Comparison of ENCODE assay signal across 9 cellular contexts in the genomic region with DNA sequence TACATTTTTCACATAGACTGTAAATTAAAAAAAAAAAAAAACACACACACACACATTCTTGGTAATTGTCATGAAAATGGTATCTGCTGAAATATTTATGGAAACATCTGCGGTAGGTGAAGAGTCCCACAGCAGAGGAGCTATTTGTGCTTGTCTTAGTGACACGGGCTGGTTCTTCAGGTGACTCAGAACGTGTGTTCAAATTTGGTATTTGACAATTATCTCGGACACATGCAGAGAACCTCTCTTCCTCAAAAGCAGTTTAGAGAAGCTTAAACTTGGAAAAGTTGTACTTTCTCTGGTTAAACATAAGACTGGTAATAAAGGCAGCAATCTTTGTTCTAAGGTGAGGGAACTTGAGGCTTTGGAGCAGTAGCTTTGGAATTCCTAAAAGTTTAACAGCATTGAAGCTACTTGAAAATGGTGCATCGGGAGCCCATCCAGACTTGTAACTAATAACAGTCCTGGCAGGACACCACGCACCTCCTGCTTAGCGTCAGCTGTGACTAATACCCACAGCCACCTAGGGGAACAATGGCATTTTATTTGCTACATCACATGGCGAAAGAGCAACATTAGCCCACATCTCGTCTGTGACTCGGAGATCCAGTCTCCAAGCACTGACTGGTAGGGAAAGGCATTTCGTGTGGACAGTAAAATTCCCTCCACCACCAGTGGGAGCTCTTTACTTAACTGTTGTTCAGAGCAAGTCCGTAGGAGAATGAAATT.
DNase-seq lines count a peak whose midpoint lies in the region; ATAC-seq and TF ChIP-seq lines count a peak whose summit lies in the region.
"Had no signal": no experiment of that assay in that cellular context is flagged by ENCODE, and none has a peak within 500 bp of the region (broad histone marks: within the 10 kb centered on the region; RNA-seq: fewer than 3 reads in every experiment).

No MANE protein-coding gene starts in this region.

- TF ChIP-seq POLR2A in IMR-90 (IDR thresholded peaks at IDR 0.05; ENCODE audit: low read depth, low read length), result no peak

- H3K9ac ChIP-seq in IMR-90 (ENCODE audit: low read depth, low read length), result no peak overlapping the region

- H3K27ac Mint-ChIP-seq in Caco-2 (ENCODE audit: unreplicated experiment) (no peak overlapping the region), neural crest cell (ENCODE audit: unreplicated experiment) (no peak overlapping the region), T-helper 17 cell (no peak overlapping the region)
- H3K27ac Mint-ChIP-seq: naive B cell had no signal

- H3K4me1 Mint-ChIP-seq in Caco-2 (ENCODE audit: low read depth, unreplicated experiment) (no peaks in the 10 kb centered on the region), neural crest cell (peaks cover 11% of the 10 kb centered on the region), T-helper 17 cell (no peaks in the 10 kb centered on the region)
- H3K4me1 Mint-ChIP-seq: naive B cell had no signal

- TF ChIP-seq CTCF in Caco-2 (IDR thresholded peaks at IDR 0.05; ENCODE audit: insufficient read depth in 1 of 2, low read depth in 1 of 2, low read length in 1 of 2, severe bottlenecking in 1 of 2, unreplicated experiment in 1 of 2), result peak; percentile 68 to 73
- TF ChIP-seq CTCF in IMR-90 (conservative IDR thresholded peaks at IDR 0.05; ENCODE audit: low read depth, low read length), result peak; percentile 73
- TF ChIP-seq CTCF in fibroblast of mammary gland (conservative IDR thresholded peaks at IDR 0.05; ENCODE audit: control insufficient read depth, insufficient read depth, low read depth, low read length), result peak; percentile 69
- peak; percentile 83 for TF ChIP-seq CTCF in neural crest cell (conservative IDR thresholded peaks at IDR 0.05)

- intact Hi-C loops in Caco-2 (cut with micrococcal nuclease; ENCODE audit: unreplicated experiment) (loop anchor here (1.0 to 2.0 kb wide), 4 partner anchors 35 to 1965 kb away; no protein-coding TSS in a partner anchor), IMR-90 (cut with micrococcal nuclease) (loop anchor here (1.0 to 5.0 kb wide), 4 partner anchors 201 to 1962 kb away; no protein-coding TSS in a partner anchor)

- no peaks in the 10 kb centered on the region for H3K4me1 ChIP-seq in Caco-2
- peaks cover 1% of the 10 kb centered on the region; the same call in 1 of the 2 replicates for H3K4me1 ChIP-seq in IMR-90 (ENCODE audit: control insufficient read depth, insufficient read depth, low read length)
- H3K4me1 ChIP-seq in SJCRH30, result 0 out of 2 replicates have a peak, but pooled peaks cover 3% of the 10 kb centered on the region

- H2BK15ac ChIP-seq in IMR-90 (ENCODE audit: low read depth, low read length), result no peak overlapping the region

- CTCF ChIA-PET in Caco-2 (lab: Charles Lee), result interaction anchor here (0.8 kb wide), 1 partner anchor 36 kb away, joined by 3 read pairs; no protein-coding TSS in a partner anchor
- CTCF ChIA-PET in IMR-90 (lab: Yijun Ruan, JAX), result interaction anchor here (0.5 to 2.4 kb wide), 16 partner anchors 9 to 1965 kb away, joined by 3 to 9 read pairs (median 4); no protein-coding TSS in a partner anchor

- POLR2A ChIA-PET in Caco-2 (lab: Charles Lee) (interaction anchor here (0.6 kb wide), 1 partner anchor 78 kb away, joined by 5 read pairs; no protein-coding TSS in a partner anchor), IMR-90 (lab: Charles Lee; ENCODE audit: unreplicated experiment) (no interaction called here)

- H2BK20ac ChIP-seq in IMR-90 (ENCODE audit: low read depth, low read length), result no peak overlapping the region

- H3K56ac ChIP-seq in IMR-90 (ENCODE audit: extremely low read depth, insufficient read depth, low read length), result no peak overlapping the region

- H3K27me3 ChIP-seq in Caco-2 (replicated peaks; ENCODE audit: control insufficient read depth, insufficient read depth, low read length), result 0 out of 2 replicates have a peak, but pooled peaks cover 1% of the 10 kb centered on the region
- H3K27me3 ChIP-seq in IMR-90 (ENCODE audit: control insufficient read depth, insufficient read depth, low read length), result no peaks in the 10 kb centered on the region
- H3K27me3 ChIP-seq in SJCRH30, result no peaks in the 10 kb centered on the region

- no peak overlapping the region for H2BK5ac ChIP-seq in IMR-90 (ENCODE audit: low read depth, low read length, poor library complexity, severe bottlenecking)

- in situ Hi-C loops in IMR-90 (cut with MboI; ENCODE audit: low sequenced_read_pairs), result loop anchor here (10.0 to 25.0 kb wide), 2 partner anchors 684 to 1963 kb away; partner anchors contain the start of gene EFNB2

- no peaks in the 10 kb centered on the region for H3K36me3 Mint-ChIP-seq in Caco-2 (ENCODE audit: insufficient read depth, unreplicated experiment)
- H3K36me3 Mint-ChIP-seq in neural crest cell (ENCODE audit: low read depth), result no peaks in the 10 kb centered on the region
- H3K36me3 Mint-ChIP-seq in T-helper 17 cell (ENCODE audit: low read depth), result no peaks in the 10 kb centered on the region
- H3K36me3 Mint-ChIP-seq: naive B cell had no signal

- H3K27me3 Mint-ChIP-seq in Caco-2 (ENCODE audit: insufficient read depth, unreplicated experiment) (peaks cover 4% of the 10 kb centered on the region), neural crest cell (ENCODE audit: low read depth) (no peaks in the 10 kb centered on the region), T-helper 17 cell (no peaks in the 10 kb centered on the region)
- H3K27me3 Mint-ChIP-seq: naive B cell had no signal

- dilution Hi-C loops in IMR-90 (cut with HindIII; ENCODE audit: low sequenced_read_pairs, unreplicated experiment), result no loop called here

- no peaks in the 10 kb centered on the region for H3K9me3 ChIP-seq in Caco-2
- no peaks in the 10 kb centered on the region for H3K9me3 ChIP-seq in IMR-90 (ENCODE audit: control insufficient read depth, insufficient read depth, low read length)
- no peaks in the 10 kb centered on the region for H3K9me3 ChIP-seq in SJCRH30 (replicated peaks)
- no peaks in the 10 kb centered on the region for H3K9me3 ChIP-seq in T-helper 17 cell (ENCODE audit: control insufficient read depth, low read length, poor library complexity, severe bottlenecking)

- H2AK5ac ChIP-seq in IMR-90 (ENCODE audit: low read depth, low read length), result no peak overlapping the region

- H4K5ac ChIP-seq in IMR-90 (ENCODE audit: low read depth, low read length), result no peak overlapping the region

- DNase-seq in Caco-2, result peak; percentile 71 to 73
- peak; percentile 82 for DNase-seq in IMR-90
- peak; percentile 75 to 84 for DNase-seq in SJCRH30
- peak; percentile 75 for DNase-seq in fibroblast of mammary gland (ENCODE audit: low read depth)
- peak; percentile 67 for DNase-seq in neural crest cell (ENCODE audit: low read depth, low spot score)
- no peak for DNase-seq in stimulated activated CD4-positive, alpha-beta T cell treated with anti-CD3 and anti-CD28 coated beads, Interleukin-1b, Interleukin-23, amount 100 ng/mL, for 48 hours
- DNase-seq in T-helper 17 cell, result no peak
- DNase-seq: naive B cell had no signal

- H3K27ac ChIP-seq in IMR-90 (ENCODE audit: insufficient read depth, low read length), result no peak overlapping the region
- H3K27ac ChIP-seq in SJCRH30, result peak overlapping the region; percentile 17; the same call in 1 of the 2 replicates

- H3K9me1 ChIP-seq in IMR-90 (ENCODE audit: insufficient read depth, low read length), result no peaks in the 10 kb centered on the region

- ATAC-seq in IMR-90 (ENCODE audit: low read depth) (peak; percentile 99), GM18511 (IDR thresholded peaks at IDR 0.05; ENCODE audit: unreplicated experiment) (no peak), T-helper 17 cell (no peak)

- peak overlapping the region; percentile 92 for H3K4me2 ChIP-seq in IMR-90 (ENCODE audit: low read depth, low read length)

- no peaks in the 10 kb centered on the region for H4K20me1 ChIP-seq in IMR-90 (ENCODE audit: insufficient read depth, low read length)

- no peak overlapping the region for H3K18ac ChIP-seq in IMR-90 (ENCODE audit: low read depth, low read length)

- no peaks in the 10 kb centered on the region for H3K36me3 ChIP-seq in Caco-2 (ENCODE audit: control insufficient read depth, insufficient read depth, low read length)
- no peaks in the 10 kb centered on the region for H3K36me3 ChIP-seq in IMR-90 (ENCODE audit: control insufficient read depth, insufficient read depth, low read length)
- no peaks in the 10 kb centered on the region for H3K36me3 ChIP-seq in SJCRH30

- WGBS in IMR-90 (ENCODE audit: extremely low coverage in 2 of 2, insufficient read length in 1 of 2), 2 experiments, result no CpG with 5 or more reads among the region's 12 CpGs

- H3K79me1 ChIP-seq in IMR-90 (ENCODE audit: low read depth in 1 of 2, low read length in 2 of 2), result no peaks in the 10 kb centered on the region

- peak; percentile 76 for TF ChIP-seq RAD21 in IMR-90 (IDR thresholded peaks at IDR 0.05; ENCODE audit: low read length)

- H3K4me3 ChIP-seq in Caco-2 (ENCODE audit: low read depth, low read length) (no peak overlapping the region), IMR-90 (ENCODE audit: insufficient read depth, low read depth, low read length) (no peak overlapping the region), SJCRH30 (peak overlapping the region; percentile 35), fibroblast of mammary gland (ENCODE audit: control insufficient read depth, low read depth, low read length) (no peak overlapping the region)

- H3K14ac ChIP-seq in IMR-90 (replicated peaks; ENCODE audit: low read depth, low read length), result no peak overlapping the region

- H2AK9ac ChIP-seq in IMR-90 (replicated peaks; ENCODE audit: low read depth, low read length, poor library complexity), result no peak overlapping the region

- peak overlapping the region; percentile 81 for H2AFZ ChIP-seq in IMR-90 (replicated peaks; ENCODE audit: low read length, poor library complexity)

- H3K9me3 Mint-ChIP-seq in Caco-2 (ENCODE audit: unreplicated experiment) (no peaks in the 10 kb centered on the region), neural crest cell (no peaks in the 10 kb centered on the region)
- H3K9me3 Mint-ChIP-seq: naive B cell had no signal

- BruUV-seq in Caco-2 (replicated peaks; lab: Mats Ljungman, UMichigan) (no TSS peak), IMR-90 (replicated peaks; lab: Mats Ljungman, UMichigan) (no TSS peak)

- H3K4me3 Mint-ChIP-seq in Caco-2 (ENCODE audit: unreplicated experiment) (no peak overlapping the region), neural crest cell (no peak overlapping the region), T-helper 17 cell (no peak overlapping the region)
- H3K4me3 Mint-ChIP-seq: naive B cell had no signal

- no peak overlapping the region for H4K91ac ChIP-seq in IMR-90 (ENCODE audit: insufficient read depth, low read depth, low read length)

- H3K4ac ChIP-seq in IMR-90 (ENCODE audit: low read depth, low read length), result no peak overlapping the region

- H4K8ac ChIP-seq in IMR-90 (ENCODE audit: low read depth in 2 of 2, low read length in 2 of 2), result no peak overlapping the region

- H2BK120ac ChIP-seq in IMR-90 (ENCODE audit: low read depth, low read length), result no peak overlapping the region

- no peak overlapping the region for H3K23ac ChIP-seq in IMR-90 (ENCODE audit: low read depth, low read length)

TF ChIP-seq in IMR-90, 13 proteins besides CTCF, POLR2A, EP300 and RAD21 (continues in another document):
- TF ChIP-seq BHLHE40 (IDR thresholded peaks at IDR 0.05; ENCODE audit: low read depth, low read length) (no peak; the same call in 1 of the 2 replicates), SMC3 (IDR thresholded peaks at IDR 0.05; ENCODE audit: low read depth, low read length) (peak; percentile 67), CEBPB (IDR thresholded peaks at IDR 0.05; ENCODE audit: low read depth, low read length) (peak; percentile 43; the same call in 1 of the 2 replicates)

Comparison
In these comparisons a context has a peak if more than half of its experiments do, and no peak if none do; other contexts are left out.
1. DNase-seq: peak in Caco-2 (2 of 2), IMR-90 (single experiment), SJCRH30 (2 of 2), fibroblast of mammary gland (single experiment) and neural crest cell (single experiment); none in stimulated activated CD4-positive, alpha-beta T cell treated with anti-CD3 and anti-CD28 coated beads, Interleukin-1b, Interleukin-23, amount 100 ng/mL, for 48 hours (single experiment) and T-helper 17 cell (0 of 3).
2. Peak in every context shown above with its lines, with median percentiles within 50 percentile points of each other: CTCF ChIP-seq.